In genomic region chr6:111648100-111648499, GRCh38 we compare ENCODE assay signal across 21 cellular contexts.
"Had no signal": no experiment of that assay in that cellular context is flagged by ENCODE, and none has a peak within 500 bp of the region (broad histone marks: within the 10 kb centered on the region; RNA-seq: fewer than 3 reads in every experiment).

No MANE protein-coding gene starts in this region.

- H3K27ac ChIP-seq: cardiac muscle cell, Peyer's patch, RWPE1, SJSA1 had no signal

- H3K36me3 ChIP-seq: cardiac muscle cell, Peyer's patch, SJSA1 had no signal

- H3K27me3 ChIP-seq: cardiac muscle cell, Peyer's patch, SJSA1 had no signal

- FAIRE-seq: astrocyte had no signal

- DNase-seq: activated CD4-positive, alpha-beta T cell treated with anti-CD3 and anti-CD28 coated beads for 4 hours; activated CD8-positive, alpha-beta memory T cell treated with anti-CD3 and anti-CD28 coated beads, Interleukin-2, amount 50 U/mL, for 4 hours; activated CD8-positive, alpha-beta T cell treated with anti-CD3 and anti-CD28 coated beads for 36 hours; activated naive CD8-positive, alpha-beta T cell treated with anti-CD3 and anti-CD28 coated beads, Interleukin-2, amount 50 U/mL, for 24 hours; activated T-cell treated with anti-CD3 and anti-CD28 coated beads, Interleukin-2, amount 50 U/mL, for 72 hours; amniotic stem cell; MM.1S; NCI-H1105; NCI-H1436 treated with DMSO at 0.1 percent for 48 hours; NCI-H187; NCI-H2081; NCI-H510A treated with DMSO at 0.1 percent for 48 hours; NCI-H69; Peyer's patch; Right ventricle myocardium superior had no signal

- H3K4me1 ChIP-seq: Peyer's patch had no signal

- H3K4me3 ChIP-seq: cardiac muscle cell, Peyer's patch, SJSA1 had no signal

- H3K9me3 ChIP-seq: Peyer's patch, SJSA1 had no signal

- ATAC-seq: activated CD4-positive, CD25-positive, alpha-beta regulatory T cell treated with anti-CD3 and anti-CD28 coated beads, Interleukin-2, amount 50 U/mL, for 24 hours; activated CD8-positive, alpha-beta T cell treated with anti-CD3 and anti-CD28 coated beads for 36 hours; activated naive CD8-positive, alpha-beta T cell treated with anti-CD3 and anti-CD28 coated beads, Interleukin-2, amount 50 U/mL, for 24 hours; SK-N-SH treated with all-trans-retinoic acid at 6 μM for 48 hours had no signal
